14 cellular contexts compared by ENCODE assay signal in genomic region chr2:11938196-11938595, GRCh38.
DNase-seq lines count a peak whose midpoint lies in the region; ATAC-seq and TF ChIP-seq lines count a peak whose summit lies in the region.
"Had no signal": no experiment of that assay in that cellular context is flagged by ENCODE, and none has a peak within 500 bp of the region (broad histone marks: within the 10 kb centered on the region; RNA-seq: fewer than 3 reads in every experiment).

No MANE protein-coding gene starts in this region.

- DNase-seq in GM04504 (ENCODE audit: low read depth) (peak; percentile 10), SK-N-DZ (ENCODE audit: low spot score) (peak; percentile 36), heart left ventricle (peak; percentile 65 to 89 (median 78)), skeletal muscle cell (ENCODE audit: low read depth) (peak; percentile 37), dermis blood vessel endothelial cell (no peak), NCI-H128 (lab: John Stamatoyannopoulos, UW; ENCODE audit: unreplicated experiment) (no peak), kidney tubule cell (ENCODE audit: low spot score) (no peak)
- DNase-seq: activated naive CD4-positive, alpha-beta T cell treated with anti-CD3 and anti-CD28 coated beads, Interleukin-2, amount 50 U/mL, for 16 hours; central memory CD4-positive, alpha-beta T cell; stimulated activated CD4-positive, alpha-beta T cell treated with anti-CD3 and anti-CD28 coated beads, Interleukin-1b, Interleukin-23, amount 100 ng/mL, for 48 hours; T-cell had no signal

- TF ChIP-seq POLR2A in heart left ventricle (IDR thresholded peaks at IDR 0.05): no peak

- peak overlapping the region in 3 of 12 donors; percentile 8 to 22 (median 18) for H3K27ac ChIP-seq in heart left ventricle
- H3K27ac ChIP-seq: uterus had no signal

- TF ChIP-seq CTCF in heart left ventricle (IDR thresholded peaks at IDR 0.05): no peak

- H3K4me1 ChIP-seq in heart left ventricle: peaks cover 0 to 14% (median 0%) of the 10 kb centered on the region in 12 donors
- H3K4me1 ChIP-seq: uterus had no signal

- intact Hi-C loops in heart left ventricle (cut with DNase I): no loop called here

- no peaks in the 10 kb centered on the region for H3K9me3 ChIP-seq in heart left ventricle
- H3K9me3 ChIP-seq: uterus had no signal

- no peaks in the 10 kb centered on the region for H3K36me3 ChIP-seq in heart left ventricle
- H3K36me3 ChIP-seq: uterus had no signal

- H3K4me3 ChIP-seq in heart left ventricle: no peak overlapping the region
- H3K4me3 ChIP-seq in skeletal muscle cell (ENCODE audit: low read depth, low read length): no peak overlapping the region
- H3K4me3 ChIP-seq: uterus had no signal

- ATAC-seq in heart left ventricle: peak; percentile 82 to 95 (median 91)
- no peak for ATAC-seq in HG03095 (IDR thresholded peaks at IDR 0.05; ENCODE audit: unreplicated experiment)
- ATAC-seq: T-cell, WTC11 had no signal

- 57 to 80% (median 76%) methylated on average over 10 to 11 of the region's 11 CpGs for WGBS in heart left ventricle, 4 donors

- H3K27me3 ChIP-seq in heart left ventricle: no peaks in the 10 kb centered on the region
- H3K27me3 ChIP-seq: uterus had no signal

Comparison
In these comparisons a context has a peak if more than half of its experiments do, and no peak if none do; other contexts are left out.
1. DNase-seq: peak in GM04504 (single experiment), SK-N-DZ (single experiment), heart left ventricle (5 of 5) and skeletal muscle cell (single experiment); none in dermis blood vessel endothelial cell (single experiment), NCI-H128 (single experiment) and kidney tubule cell (single experiment).